Comparison of ENCODE assay signal across 10 cellular contexts in the genomic region with DNA sequence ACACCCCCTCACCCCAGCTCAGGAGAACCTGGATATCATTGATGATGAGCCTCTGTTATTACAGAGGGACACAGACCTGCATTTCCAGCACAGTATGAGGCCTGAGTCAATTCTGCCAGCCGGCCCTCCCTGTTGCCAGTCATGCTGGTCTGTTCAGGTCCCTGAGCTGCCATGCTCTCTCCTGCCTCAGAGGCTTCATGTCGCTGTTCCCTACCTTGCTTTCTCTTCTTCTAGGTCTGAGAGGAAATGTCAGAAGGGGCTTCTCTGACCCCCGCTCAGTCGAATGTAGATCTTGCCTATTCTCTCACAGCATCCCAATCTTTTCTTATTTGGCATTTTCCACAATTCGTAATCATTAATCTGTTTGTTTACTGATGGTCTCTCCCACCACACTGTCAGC.
DNase-seq lines count a peak whose midpoint lies in the region; ATAC-seq and TF ChIP-seq lines count a peak whose summit lies in the region.
"Had no signal": no experiment of that assay in that cellular context is flagged by ENCODE, and none has a peak within 500 bp of the region (broad histone marks: within the 10 kb centered on the region; RNA-seq: fewer than 3 reads in every experiment).

No MANE protein-coding gene starts in this region.

- no peaks in the 10 kb centered on the region for H3K9me3 Mint-ChIP-seq in stimulated activated effector memory CD8-positive, alpha-beta T cell treated with anti-CD3 and anti-CD28 coated beads, Interleukin-12 subunit alpha, Interleukin-12 subunit beta, amount 100 ng/mL, for 72 hours
- H3K9me3 Mint-ChIP-seq: activated T-helper 2 cell treated with anti-CD3 and anti-CD28 coated beads, Interferon-gamma antibody, Interleukin-2, Interleukin-4, amounts not matched to agents 10 μg/mL and 5 μg/mL and 100 μg/mL, durations not matched to agents 14 hours and 24 hours and 36 hours had no signal

- DNase-seq in SHP77 (lab: John Stamatoyannopoulos, UW) (peak; percentile 21 to 31), SHP77 treated with DMSO at 0.1 percent for 48 hours (lab: John Stamatoyannopoulos, UW) (no peak), NCI-H510A treated with DMSO at 0.1 percent for 48 hours (lab: John Stamatoyannopoulos, UW) (peak; percentile 61), epithelial cell of esophagus (ENCODE audit: low read depth) (peak; percentile 52), GM10266 (ENCODE audit: extremely low spot score) (no peak)
- no peak for DNase-seq in stimulated activated effector memory CD8-positive, alpha-beta T cell treated with anti-CD3 and anti-CD28 coated beads, Interleukin-12 subunit alpha, Interleukin-12 subunit beta, amount 100 ng/mL, for 72 hours (ENCODE audit: low spot score in 2 of 2)
- DNase-seq: effector CD8-positive, alpha-beta T cell had no signal

- peak; percentile 14 for ATAC-seq in stimulated activated effector memory CD8-positive, alpha-beta T cell treated with anti-CD3 and anti-CD28 coated beads, Interleukin-12 subunit alpha, Interleukin-12 subunit beta, amount 100 ng/mL, for 72 hours
- ATAC-seq in HG02852 (IDR thresholded peaks at IDR 0.05; ENCODE audit: unreplicated experiment) (no peak), HG03378 (IDR thresholded peaks at IDR 0.05; ENCODE audit: unreplicated experiment) (no peak)

- H3K4me3 Mint-ChIP-seq in stimulated activated effector memory CD8-positive, alpha-beta T cell treated with anti-CD3 and anti-CD28 coated beads, Interleukin-12 subunit alpha, Interleukin-12 subunit beta, amount 100 ng/mL, for 72 hours, result no peak overlapping the region

- H3K36me3 Mint-ChIP-seq in stimulated activated effector memory CD8-positive, alpha-beta T cell treated with anti-CD3 and anti-CD28 coated beads, Interleukin-12 subunit alpha, Interleukin-12 subunit beta, amount 100 ng/mL, for 72 hours, result no peaks in the 10 kb centered on the region

- H3K27ac Mint-ChIP-seq in stimulated activated effector memory CD8-positive, alpha-beta T cell treated with anti-CD3 and anti-CD28 coated beads, Interleukin-12 subunit alpha, Interleukin-12 subunit beta, amount 100 ng/mL, for 72 hours, result no peak overlapping the region
- H3K27ac Mint-ChIP-seq: activated T-helper 2 cell treated with anti-CD3 and anti-CD28 coated beads, Interferon-gamma antibody, Interleukin-2, Interleukin-4, amounts not matched to agents 10 μg/mL and 5 μg/mL and 100 μg/mL, durations not matched to agents 14 hours and 24 hours and 36 hours had no signal

- TF ChIP-seq CTCF in epithelial cell of esophagus (IDR thresholded peaks at IDR 0.05; ENCODE audit: insufficient read depth, low read depth, low read length, missing control alignments) (peak; percentile 60), GM10266 (IDR thresholded peaks at IDR 0.05; ENCODE audit: control insufficient read depth, insufficient read depth, low read depth, missing control alignments) (no peak)

- H3K4me3 ChIP-seq in epithelial cell of esophagus (ENCODE audit: low read length), result no peak overlapping the region

- H3K4me1 Mint-ChIP-seq in stimulated activated effector memory CD8-positive, alpha-beta T cell treated with anti-CD3 and anti-CD28 coated beads, Interleukin-12 subunit alpha, Interleukin-12 subunit beta, amount 100 ng/mL, for 72 hours, result no peaks in the 10 kb centered on the region

Comparison
In these comparisons a context has a peak if more than half of its experiments do, and no peak if none do; other contexts are left out.
1. DNase-seq: peak in SHP77 (2 of 2), NCI-H510A treated with DMSO at 0.1 percent for 48 hours (single experiment) and epithelial cell of esophagus (single experiment); none in SHP77 treated with DMSO at 0.1 percent for 48 hours (single experiment), stimulated activated effector memory CD8-positive, alpha-beta T cell treated with anti-CD3 and anti-CD28 coated beads, Interleukin-12 subunit alpha, Interleukin-12 subunit beta, amount 100 ng/mL, for 72 hours (0 of 2) and GM10266 (single experiment).